In genomic region chr2:20536619-20537422, GRCh38 we compare ENCODE assay signal across 20 cellular contexts.
DNase-seq lines count a peak whose midpoint lies in the region; ATAC-seq, FAIRE-seq and TF ChIP-seq lines count a peak whose summit lies in the region.
"Had no signal": no experiment of that assay in that cellular context is flagged by ENCODE, and none has a peak within 500 bp of the region (broad histone marks: within the 10 kb centered on the region; RNA-seq: fewer than 3 reads in every experiment).

No MANE protein-coding gene starts in this region.

- H3K79me2 ChIP-seq in MM.1S (ENCODE audit: low read length): no peaks in the 10 kb centered on the region

- H3K27ac ChIP-seq in right lobe of liver (peak overlapping the region; percentile 73 to 90 (median 87)), gastrocnemius medialis (peak overlapping the region; percentile 88 to 96 (median 94)), MM.1S (ENCODE audit: low read length) (no peak overlapping the region)
- H3K27ac ChIP-seq: right atrium auricular region had no signal

- H3K9me3 Mint-ChIP-seq in natural killer cell treated with Interleukin-12 subunit alpha and Interleukin-12 subunit beta and Interleukin-15 and Interleukin-18, amount 100 ng/mL, for 72 hours: no peaks in the 10 kb centered on the region
- H3K9me3 Mint-ChIP-seq: naive B cell had no signal

- H3K27me3 ChIP-seq in right lobe of liver (no peaks in the 10 kb centered on the region), gastrocnemius medialis (no peaks in the 10 kb centered on the region), MM.1S (replicated peaks; ENCODE audit: insufficient read depth, low read length) (no peaks in the 10 kb centered on the region)
- H3K27me3 ChIP-seq: esophagus squamous epithelium, right atrium auricular region had no signal

- no peaks in the 10 kb centered on the region for H4K20me1 ChIP-seq in MM.1S (ENCODE audit: insufficient read depth, low read length)

- no peak overlapping the region for H3K4me2 ChIP-seq in MM.1S (ENCODE audit: low read depth, low read length)

- H3K36me3 Mint-ChIP-seq in natural killer cell treated with Interleukin-12 subunit alpha and Interleukin-12 subunit beta and Interleukin-15 and Interleukin-18, amount 100 ng/mL, for 72 hours: no peaks in the 10 kb centered on the region
- H3K36me3 Mint-ChIP-seq: naive B cell had no signal

- no peak overlapping the region for H2AFZ ChIP-seq in MM.1S (ENCODE audit: low read length)

- WGBS in right lobe of liver (ENCODE audit: insufficient coverage, low coverage, low lambda C conversion rate, missing lambda C conversion rate): 31% methylated on average over 12 of the region's 15 CpGs

- H3F3A ChIP-seq in MM.1S (ENCODE audit: insufficient read depth, low read length): no peaks in the 10 kb centered on the region

- no peaks in the 10 kb centered on the region for H3K9me3 ChIP-seq in right lobe of liver
- no peaks in the 10 kb centered on the region for H3K9me3 ChIP-seq in gastrocnemius medialis
- H3K9me3 ChIP-seq in MM.1S (replicated peaks; ENCODE audit: insufficient read depth, low read length): no peaks in the 10 kb centered on the region
- H3K9me3 ChIP-seq: esophagus squamous epithelium, right atrium auricular region had no signal

- ATAC-seq in right lobe of liver: peak; percentile 14 to 45 (median 28)
- peak; percentile 9 to 35 for ATAC-seq in gastrocnemius medialis
- ATAC-seq in natural killer cell treated with Interleukin-12 subunit alpha and Interleukin-12 subunit beta and Interleukin-15 and Interleukin-18, amount 100 ng/mL, for 72 hours: no peak

- intact Hi-C loops in right lobe of liver (cut with DNase I) (loop anchor here in 1 of 2 donors (10.0 kb wide), 1 partner anchor 62 kb away; no protein-coding TSS in a partner anchor), gastrocnemius medialis (cut with DNase I; ENCODE audit: low total_unique reads) (no loop called here)

- H3K36me3 ChIP-seq in right lobe of liver (no peaks in the 10 kb centered on the region), gastrocnemius medialis (no peaks in the 10 kb centered on the region), MM.1S (replicated peaks; ENCODE audit: insufficient read depth, low read length) (no peaks in the 10 kb centered on the region)
- H3K36me3 ChIP-seq: esophagus squamous epithelium, right atrium auricular region, WERI-Rb-1 had no signal

- no peak for TF ChIP-seq POLR2A in right lobe of liver (IDR thresholded peaks at IDR 0.05)
- peak in 1 of 2 donors; percentile 31 for TF ChIP-seq POLR2A in gastrocnemius medialis (IDR thresholded peaks at IDR 0.05)

- in situ Hi-C loops in gastrocnemius medialis (cut with MboI; ENCODE audit: low sequenced_read_pairs in 4 of 4): loop anchor here in 1 of 4 donors (5.0 kb wide), 1 partner anchor 40 kb away; no protein-coding TSS in a partner anchor

- FAIRE-seq in HTR-8/SVneo (lab: Jason Lieb, UNC): no peak
- FAIRE-seq: urothelium cell line had no signal

- peaks cover 6 to 9% of the 10 kb centered on the region in 2 donors for H3K4me1 Mint-ChIP-seq in natural killer cell treated with Interleukin-12 subunit alpha and Interleukin-12 subunit beta and Interleukin-15 and Interleukin-18, amount 100 ng/mL, for 72 hours (ENCODE audit: low read depth in 2 of 2)
- H3K4me1 Mint-ChIP-seq: naive B cell had no signal

- peaks cover 0 to 72% (median 30%) of the 10 kb centered on the region in 4 donors for H3K4me1 ChIP-seq in right lobe of liver
- H3K4me1 ChIP-seq in gastrocnemius medialis: peaks cover 60 to 61% of the 10 kb centered on the region in 2 donors
- no peaks in the 10 kb centered on the region for H3K4me1 ChIP-seq in MM.1S (ENCODE audit: low read length)

- no peak overlapping the region for H3K4me3 Mint-ChIP-seq in natural killer cell treated with Interleukin-12 subunit alpha and Interleukin-12 subunit beta and Interleukin-15 and Interleukin-18, amount 100 ng/mL, for 72 hours

- no peak overlapping the region for H3K27ac Mint-ChIP-seq in natural killer cell treated with Interleukin-12 subunit alpha and Interleukin-12 subunit beta and Interleukin-15 and Interleukin-18, amount 100 ng/mL, for 72 hours

- peak overlapping the region in 2 of 3 donors; percentile 5 to 20 for H3K4me3 ChIP-seq in right lobe of liver
- H3K4me3 ChIP-seq in gastrocnemius medialis: peak overlapping the region in 1 of 4 donors; percentile 2
- no peak overlapping the region for H3K4me3 ChIP-seq in MM.1S (ENCODE audit: low read length)
- H3K4me3 ChIP-seq: esophagus squamous epithelium, right atrium auricular region had no signal

- TF ChIP-seq CTCF in right lobe of liver (IDR thresholded peaks at IDR 0.05) (no peak), gastrocnemius medialis (IDR thresholded peaks at IDR 0.05 in 4 of 5, conservative IDR thresholded peaks at IDR 0.05 in 1 of 5) (no peak), MM.1S (IDR thresholded peaks at IDR 0.05; ENCODE audit: low read length) (no peak)

- H3K27me3 Mint-ChIP-seq in natural killer cell treated with Interleukin-12 subunit alpha and Interleukin-12 subunit beta and Interleukin-15 and Interleukin-18, amount 100 ng/mL, for 72 hours: peaks cover 0 to 14% of the 10 kb centered on the region in 2 donors

- H3K9ac ChIP-seq in MM.1S (ENCODE audit: low read length): no peak overlapping the region

- peak in 9 of 14 donors; percentile 26 to 75 (median 50) for DNase-seq in C1 segment of cervical spinal cord (lab: John Stamatoyannopoulos, UW)
- DNase-seq in anterior cingulate cortex (lab: John Stamatoyannopoulos, UW): peak in 45 of 58 donors; percentile 12 to 86 (median 53)
- peak; percentile 70 to 91 (median 89) for DNase-seq in right lobe of liver
- DNase-seq in gastrocnemius medialis: peak; percentile 89 to 92
- no peak for DNase-seq in MM.1S
- DNase-seq in natural killer cell treated with Interleukin-12 subunit alpha and Interleukin-12 subunit beta and Interleukin-15 and Interleukin-18, amount 100 ng/mL, for 72 hours (ENCODE audit: low spot score): no peak
- no peak for DNase-seq in retina
- DNase-seq in HTR-8/SVneo (ENCODE audit: insufficient read length, low spot score): no peak
- DNase-seq: activated gamma-delta T cell treated with Interleukin-2 at 50 U/mL for 16 hours; dermis blood vessel endothelial cell; esophagus squamous epithelium; GDM1; KBM-7; naive B cell; NCI-H1092 treated with DMSO at 0.1 percent for 48 hours; stimulated activated CD4-positive, alpha-beta T cell treated with anti-CD3 and anti-CD28 coated beads, Interleukin-4, amount 100 ng/mL, for 4 hours; T-helper 1 cell; WERI-Rb-1 had no signal

- no peaks in the 10 kb centered on the region for H3K9me2 ChIP-seq in MM.1S (replicated peaks; ENCODE audit: insufficient read depth, low read length)

Comparison
In these comparisons a context has a peak if more than half of its experiments do, and no peak if none do; other contexts are left out.
1. DNase-seq: peak in C1 segment of cervical spinal cord (9 of 14), anterior cingulate cortex (45 of 58), right lobe of liver (3 of 3) and gastrocnemius medialis (2 of 2); none in MM.1S (single experiment), natural killer cell treated with Interleukin-12 subunit alpha and Interleukin-12 subunit beta and Interleukin-15 and Interleukin-18, amount 100 ng/mL, for 72 hours (single experiment), retina (single experiment) and HTR-8/SVneo (single experiment).
2. ATAC-seq: peak in right lobe of liver (4 of 4) and gastrocnemius medialis (2 of 2); none in natural killer cell treated with Interleukin-12 subunit alpha and Interleukin-12 subunit beta and Interleukin-15 and Interleukin-18, amount 100 ng/mL, for 72 hours (0 of 2).